Comparison of ENCODE assay signal across 8 cellular contexts in the genomic region with DNA sequence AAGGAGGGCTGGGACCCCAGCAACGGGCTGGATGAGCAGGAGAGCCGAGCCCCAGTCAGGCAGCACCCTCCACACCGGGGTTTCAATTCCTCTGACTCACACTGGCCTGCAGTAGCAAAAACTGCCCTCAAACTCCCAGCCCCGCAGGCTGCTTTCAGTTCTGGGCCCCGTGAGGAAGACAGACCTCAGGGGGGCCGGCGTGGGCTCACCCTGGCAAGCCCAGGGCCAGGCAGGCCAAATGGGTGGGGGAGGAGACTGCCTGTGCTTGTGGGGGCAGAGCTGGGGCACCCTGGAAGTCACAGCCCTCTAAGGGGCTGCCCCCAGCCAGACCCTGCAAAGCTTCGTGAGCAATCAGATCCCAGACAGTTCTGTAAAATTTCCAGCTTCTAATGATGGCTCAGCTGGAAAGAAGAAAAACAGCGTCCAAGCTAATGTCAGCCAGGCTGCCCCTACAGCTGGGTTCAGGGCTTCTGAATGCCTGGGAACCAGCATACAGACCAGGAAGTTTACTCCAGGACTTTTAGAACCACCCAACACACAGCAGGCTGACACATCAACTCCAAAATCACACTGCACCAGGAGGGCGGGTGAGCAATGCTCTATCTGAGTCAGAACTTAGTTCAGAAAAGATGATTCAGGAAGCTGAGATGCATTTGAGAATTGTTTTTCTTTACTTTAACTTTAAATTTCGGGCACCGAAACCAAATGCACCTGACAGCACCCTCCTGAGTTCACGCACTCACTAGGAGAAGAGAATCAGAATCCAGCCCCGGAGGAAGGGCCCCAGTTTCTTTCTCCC. TPM values are rescaled to one million over a fixed set of nuclear protein-coding genes. Genes with fewer than 3 reads are reported as not detected.
DNase-seq lines count a peak whose midpoint lies in the region; ATAC-seq and TF ChIP-seq lines count a peak whose summit lies in the region.

No MANE protein-coding gene starts in this region.

- H3K4me3 ChIP-seq in RWPE2 (ENCODE audit: severe bottlenecking): no peak overlapping the region

- no peak overlapping the region for H3K4me3 Mint-ChIP-seq in mesothelial cell of epicardium

- no peaks in the 10 kb centered on the region for H3K4me1 Mint-ChIP-seq in mesothelial cell of epicardium

- H3K27me3 ChIP-seq in RWPE2 (ENCODE audit: insufficient read depth, poor library complexity, severe bottlenecking): no peaks in the 10 kb centered on the region
- no peaks in the 10 kb centered on the region for H3K27me3 ChIP-seq in foreskin keratinocyte

- intact Hi-C loops in left ventricle myocardium superior (cut with micrococcal nuclease): no loop called here
- intact Hi-C loops in cardiac septum (cut with DNase I): no loop called here
- intact Hi-C loops in Right ventricle myocardium superior (cut with DNase I): no loop called here

- H3K4me1 ChIP-seq in RWPE2 (ENCODE audit: insufficient read depth, poor library complexity, severe bottlenecking): no peaks in the 10 kb centered on the region
- no peaks in the 10 kb centered on the region for H3K4me1 ChIP-seq in foreskin keratinocyte

- H3K9me3 ChIP-seq in RWPE2 (ENCODE audit: severe bottlenecking): no peaks in the 10 kb centered on the region

- DNase-seq in left ventricle myocardium superior (no peak), cardiac septum (ENCODE audit: low spot score) (no peak), RWPE2 (ENCODE audit: low spot score) (no peak), foreskin keratinocyte (peak in 1 of 2 donors; percentile 37), mesothelial cell of epicardium (ENCODE audit: low spot score in 2 of 2, unreplicated experiment in 2 of 2) (no peak), Right ventricle myocardium superior (no peak), midbrain (lab: John Stamatoyannopoulos, UW) (no peak)

- H3K36me3 ChIP-seq in RWPE2 (ENCODE audit: low read depth): peaks cover 84% of the 10 kb centered on the region

- H3K27me3 Mint-ChIP-seq in mesothelial cell of epicardium (ENCODE audit: low read depth): no peaks in the 10 kb centered on the region

- H3K36me3 Mint-ChIP-seq in mesothelial cell of epicardium: peaks cover 16% of the 10 kb centered on the region

- H3K27ac ChIP-seq in RWPE2 (ENCODE audit: poor library complexity, severe bottlenecking): no peak overlapping the region
- peak overlapping the region; percentile 45 for H3K27ac ChIP-seq in foreskin keratinocyte

- ATAC-seq in left ventricle myocardium superior: peak; percentile 61
- peak; percentile 43 for ATAC-seq in HG02798 (IDR thresholded peaks at IDR 0.05; ENCODE audit: poor library complexity, unreplicated experiment)
- ATAC-seq in RWPE2 (ENCODE audit: low read depth): peak; percentile 30; the same call in 1 of the 3 replicates
- peak; percentile 76 for ATAC-seq in foreskin keratinocyte
- ATAC-seq in Right ventricle myocardium superior (ENCODE audit: poor library complexity): no peak

- H3K9me3 Mint-ChIP-seq in mesothelial cell of epicardium: no peaks in the 10 kb centered on the region

- H3K27ac Mint-ChIP-seq in mesothelial cell of epicardium: no peak overlapping the region

- TF ChIP-seq CTCF in RWPE2 (IDR thresholded peaks at IDR 0.05; ENCODE audit: poor library complexity, severe bottlenecking) (no peak), foreskin keratinocyte (conservative IDR thresholded peaks at IDR 0.05) (no peak), mesothelial cell of epicardium (IDR thresholded peaks at IDR 0.05; ENCODE audit: unreplicated experiment) (no peak)

RNA-seq across cellular contexts. Expression of a gene that starts 34.7 kb away (rescaled TPM):
- total RNA-seq in left ventricle myocardium superior: 13.4 TPM
- 14.7 TPM for total RNA-seq in cardiac septum
- 43.2 and 45.6 TPM in 2 replicates for total RNA-seq in foreskin keratinocyte
- 28.7 and 33.8 TPM in 2 replicates for polyA plus RNA-seq in foreskin keratinocyte
- 73.9 to 76.8 TPM (median 74.8 TPM) in 3 replicates for total RNA-seq in mesothelial cell of epicardium
- 11.5 TPM for total RNA-seq in Right ventricle myocardium superior

RNA-seq across cellular contexts. Expression of a gene that starts 43.8 kb away (rescaled TPM):
- total RNA-seq in left ventricle myocardium superior (not detected), cardiac septum (0.19 TPM), foreskin keratinocyte (not detected in 2 replicates), mesothelial cell of epicardium (0.04 to 0.07 TPM in 2 of 3 replicates, not detected in the other), Right ventricle myocardium superior (not detected)
- not detected in 2 replicates for polyA plus RNA-seq in foreskin keratinocyte
